ENCODE assay signal across 1 cellular context in the genomic region with DNA sequence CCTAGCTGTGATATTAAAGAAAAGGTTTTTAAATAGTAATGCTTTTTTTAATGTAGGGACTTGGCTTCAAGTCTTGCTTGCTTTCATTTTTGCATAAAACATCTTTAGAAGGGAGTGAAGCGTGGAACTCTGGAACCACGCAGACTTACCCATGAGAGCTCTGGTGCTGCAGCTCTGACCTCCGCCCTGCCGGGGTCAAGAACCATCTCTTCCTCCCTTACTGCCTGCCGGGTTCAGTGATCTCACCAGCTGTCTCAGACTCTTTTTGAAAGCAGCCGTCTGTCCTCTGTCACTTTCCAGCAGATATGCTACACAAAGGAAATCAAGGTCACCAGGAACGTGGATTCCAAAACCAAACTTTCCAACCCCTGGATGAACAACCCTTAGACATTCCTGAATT.
A peak's percentile ranks its signal among the peaks of the same experiment; 100 is the strongest.
TF ChIP-seq lines count a peak whose summit lies in the region.

No MANE protein-coding gene starts in this region.

TF ChIP-seq in K562, 482 proteins besides CTCF, POLR2A, EP300 and RAD21 (continued from another document):
- TF ChIP-seq, protein P1, sequence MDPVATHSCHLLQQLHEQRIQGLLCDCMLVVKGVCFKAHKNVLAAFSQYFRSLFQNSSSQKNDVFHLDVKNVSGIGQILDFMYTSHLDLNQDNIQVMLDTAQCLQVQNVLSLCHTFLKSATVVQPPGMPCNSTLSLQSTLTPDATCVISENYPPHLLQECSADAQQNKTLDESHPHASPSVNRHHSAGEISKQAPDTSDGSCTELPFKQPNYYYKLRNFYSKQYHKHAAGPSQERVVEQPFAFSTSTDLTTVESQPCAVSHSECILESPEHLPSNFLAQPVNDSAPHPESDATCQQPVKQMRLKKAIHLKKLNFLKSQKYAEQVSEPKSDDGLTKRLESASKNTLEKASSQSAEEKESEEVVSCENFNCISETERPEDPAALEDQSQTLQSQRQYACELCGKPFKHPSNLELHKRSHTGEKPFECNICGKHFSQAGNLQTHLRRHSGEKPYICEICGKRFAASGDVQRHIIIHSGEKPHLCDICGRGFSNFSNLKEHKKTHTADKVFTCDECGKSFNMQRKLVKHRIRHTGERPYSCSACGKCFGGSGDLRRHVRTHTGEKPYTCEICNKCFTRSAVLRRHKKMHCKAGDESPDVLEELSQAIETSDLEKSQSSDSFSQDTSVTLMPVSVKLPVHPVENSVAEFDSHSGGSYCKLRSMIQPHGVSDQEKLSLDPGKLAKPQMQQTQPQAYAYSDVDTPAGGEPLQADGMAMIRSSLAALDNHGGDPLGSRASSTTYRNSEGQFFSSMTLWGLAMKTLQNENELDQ (CRISPR knock-in tag; IDR thresholded peaks at IDR 0.05; ENCODE audit: borderline replicate concordance) = no peak
- TF ChIP-seq SNIP1 (IDR thresholded peaks at IDR 0.05; ENCODE audit: low read depth) (no peak), NR2C2 (CRISPR knock-in tag; IDR thresholded peaks at IDR 0.05) (no peak), NR2C2 (tag; IDR thresholded peaks at IDR 0.05) (peak; percentile 42; the same call in 1 of the 2 replicates), CBFA2T3 (IDR thresholded peaks at IDR 0.05) (no peak), ZSCAN32 (CRISPR knock-in tag; IDR thresholded peaks at IDR 0.05) (no peak), EWSR1 (IDR thresholded peaks at IDR 0.05; ENCODE audit: borderline replicate concordance, low read depth, partially characterized antibody) (no peak)
